ENCODE assay signal across 8 cellular contexts in the genomic region with DNA sequence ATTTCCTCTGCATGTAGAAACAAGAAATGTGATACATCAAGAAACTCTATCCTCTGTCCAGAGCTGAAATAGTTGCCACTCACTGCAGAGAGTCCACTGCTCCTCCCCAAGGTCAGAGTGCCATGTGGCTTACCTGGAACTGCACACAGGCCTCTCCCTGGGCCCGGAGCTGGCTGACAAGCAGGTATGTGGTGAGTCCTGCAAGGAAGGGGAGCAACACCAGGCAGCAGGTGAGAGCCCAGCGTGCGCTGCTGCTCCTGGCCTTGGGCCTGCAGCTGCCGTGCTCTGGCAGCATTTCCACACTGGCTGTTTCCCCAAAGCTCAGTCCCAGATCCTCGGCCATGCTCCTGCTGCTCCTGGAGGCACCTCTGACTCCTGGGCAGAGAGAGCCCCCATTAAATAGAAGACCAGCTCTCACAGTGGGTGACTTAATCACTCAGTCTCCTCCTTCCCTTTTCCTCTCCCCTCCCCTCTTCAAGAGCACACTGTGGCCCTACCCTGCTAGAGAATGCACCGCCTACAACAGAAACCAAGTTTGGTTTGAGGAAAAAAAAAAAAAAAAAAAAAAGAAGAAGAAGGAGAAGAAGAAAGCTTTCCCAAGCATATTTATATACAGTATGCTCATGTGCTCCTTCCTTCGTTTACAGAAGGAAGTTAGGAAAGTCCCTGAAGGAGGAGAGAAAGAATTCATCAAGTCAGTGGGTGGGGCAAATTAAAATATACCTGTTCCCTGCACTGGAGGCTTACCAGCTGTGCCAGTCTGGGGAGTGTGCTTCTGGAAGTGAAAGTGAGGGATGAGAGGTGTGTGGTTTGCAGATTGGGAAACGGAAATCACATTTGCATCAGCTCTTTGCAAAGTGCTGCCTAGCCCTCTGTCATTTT. TPM values are rescaled to one million over a fixed set of nuclear protein-coding genes. Genes with fewer than 3 reads are reported as not detected.
DNase-seq lines count a peak whose midpoint lies in the region; ATAC-seq, FAIRE-seq and TF ChIP-seq lines count a peak whose summit lies in the region.

A gene (minus strand): TSS at position 370 of the 882 bp plus-strand sequence. CDS start 27 bp downstream, at position 343.

- peaks cover 27% of the 10 kb centered on the region for H3K4me1 ChIP-seq in KMS-11 (ENCODE audit: low read depth, poor library complexity, severe bottlenecking)
- peaks cover 39% of the 10 kb centered on the region for H3K4me1 ChIP-seq in hepatocyte (ENCODE audit: insufficient read depth)
- peaks cover 4 to 9% of the 10 kb centered on the region in 2 donors for H3K4me1 ChIP-seq in small intestine (ENCODE audit: control insufficient read depth in 2 of 2, insufficient read depth in 1 of 2, low read depth in 1 of 2, low read length in 1 of 2)

- H3K27ac ChIP-seq in KMS-11 = no peak within 1 kb of the TSS
- peak within 1 kb of the TSS; percentile 92 for H3K27ac ChIP-seq in hepatocyte
- peak within 1 kb of the TSS; percentile 73 to 76 for H3K27ac ChIP-seq in small intestine (ENCODE audit: low read depth in 1 of 2, low read length in 1 of 2)

- 32% methylated on average over 8 of the region's 8 CpGs for WGBS in hepatocyte (ENCODE audit: low lambda C conversion rate, missing lambda C conversion rate)
- 10 to 26% (median 19%) methylated on average over 8 of the region's 8 CpGs for WGBS in small intestine, 3 donors

- DNase-seq in GM13977 (ENCODE audit: low spot score) (peak; percentile 17), hepatocyte (ENCODE audit: low spot score) (peak; percentile 74), small intestine (peak; percentile 85), NCI-H1436 treated with DMSO at 0.1 percent for 48 hours (lab: John Stamatoyannopoulos, UW) (no peak), amniotic stem cell (lab: John Stamatoyannopoulos, UW) (no peak)

- H3K79me2 ChIP-seq in KMS-11 (ENCODE audit: insufficient read depth, low read depth) = no peaks in the 10 kb centered on the region
- H3K79me2 ChIP-seq in hepatocyte = peaks cover 3% of the 10 kb centered on the region

- no peak for TF ChIP-seq CTCF in GM13977 (IDR thresholded peaks at IDR 0.05; ENCODE audit: extremely low read depth, insufficient read depth, missing control alignments)
- no peak for TF ChIP-seq CTCF in KMS-11 (conservative IDR thresholded peaks at IDR 0.05; ENCODE audit: low read depth, low read length)
- TF ChIP-seq CTCF in WI38 (IDR thresholded peaks at IDR 0.05; ENCODE audit: low read depth, low read length) = no peak
- TF ChIP-seq CTCF in hepatocyte (IDR thresholded peaks at IDR 0.05; ENCODE audit: poor library complexity) = no peak

- H4K20me1 ChIP-seq in KMS-11 (ENCODE audit: insufficient read depth) = no peaks in the 10 kb centered on the region
- H4K20me1 ChIP-seq in hepatocyte (ENCODE audit: insufficient read depth, poor library complexity, severe bottlenecking) = no peaks in the 10 kb centered on the region

- no peak within 1 kb of the TSS for H3K9ac ChIP-seq in KMS-11

- H3K4me2 ChIP-seq in KMS-11 (peak within 1 kb of the TSS; percentile 51), hepatocyte (peak within 1 kb of the TSS; percentile 73)

- no peaks in the 10 kb centered on the region for H3K9me3 ChIP-seq in hepatocyte (ENCODE audit: low read depth)
- H3K9me3 ChIP-seq in small intestine (ENCODE audit: control insufficient read depth, low read depth) = no peaks in the 10 kb centered on the region

- H3K4me3 ChIP-seq in KMS-11 (IDR thresholded peaks at IDR 0.05; ENCODE audit: insufficient read depth, low read depth, low read length) (no peak within 1 kb of the TSS), WI38 (ENCODE audit: low read depth, low read length) (peak within 1 kb of the TSS; percentile 1; the same call in 1 of the 2 replicates), hepatocyte (peak within 1 kb of the TSS; percentile 13), small intestine (ENCODE audit: low read depth in 1 of 2, low read length in 2 of 2) (peak within 1 kb of the TSS in 1 of 2 donors; percentile 45)

- in situ Hi-C loops in GM13977 (cut with MboI; ENCODE audit: low pct_unique_long_range_greater_than_20kb, low sequenced_read_pairs, unreplicated experiment) = no loop called here

- ATAC-seq in GM21737 (IDR thresholded peaks at IDR 0.05; ENCODE audit: unreplicated experiment) = peak; percentile 91

- H3K36me3 ChIP-seq in KMS-11 (ENCODE audit: insufficient read depth) = no peaks in the 10 kb centered on the region
- no peaks in the 10 kb centered on the region for H3K36me3 ChIP-seq in hepatocyte (replicated peaks; ENCODE audit: insufficient read depth, low read depth)
- H3K36me3 ChIP-seq in small intestine (ENCODE audit: control insufficient read depth in 2 of 2, insufficient read depth in 2 of 2, low read length in 2 of 2) = no peaks in the 10 kb centered on the region

- H3K27me3 ChIP-seq in KMS-11 (ENCODE audit: insufficient read depth, low read depth) = no peaks in the 10 kb centered on the region
- H3K27me3 ChIP-seq in hepatocyte = no peaks in the 10 kb centered on the region
- no peaks in the 10 kb centered on the region for H3K27me3 ChIP-seq in small intestine (ENCODE audit: control insufficient read depth in 2 of 2, insufficient read depth in 2 of 2, low read length in 2 of 2)

- peak within 1 kb of the TSS; percentile 16; the same call in 1 of the 2 replicates for H2AFZ ChIP-seq in KMS-11 (ENCODE audit: low read depth)
- no peak within 1 kb of the TSS for H2AFZ ChIP-seq in hepatocyte

- no peaks in the 10 kb centered on the region for H3K9me2 ChIP-seq in hepatocyte (replicated peaks; ENCODE audit: insufficient read depth)

- FAIRE-seq in small intestine (lab: Jason Lieb, UNC) = no peak

RNA-seq across cellular contexts. Expression of the gene that starts here (rescaled TPM):
- 8.5 and 10.4 TPM in 2 replicates for total RNA-seq in hepatocyte
- 3.3 and 7.1 TPM in 2 replicates for polyA plus RNA-seq in hepatocyte
- polyA plus RNA-seq in small intestine = 10 to 100 TPM in 2 of 3 donors, under 1 TPM in 1; 0.79 to 13.2 (median 10.5) TPM

Comparison
In these comparisons a context has a peak if more than half of its experiments do, and no peak if none do; other contexts are left out.
1. DNase-seq: peak in GM13977 (single experiment), hepatocyte (single experiment) and small intestine (single experiment); none in NCI-H1436 treated with DMSO at 0.1 percent for 48 hours (single experiment) and amniotic stem cell (single experiment).